9 cellular contexts compared by ENCODE assay signal in the genomic region with DNA sequence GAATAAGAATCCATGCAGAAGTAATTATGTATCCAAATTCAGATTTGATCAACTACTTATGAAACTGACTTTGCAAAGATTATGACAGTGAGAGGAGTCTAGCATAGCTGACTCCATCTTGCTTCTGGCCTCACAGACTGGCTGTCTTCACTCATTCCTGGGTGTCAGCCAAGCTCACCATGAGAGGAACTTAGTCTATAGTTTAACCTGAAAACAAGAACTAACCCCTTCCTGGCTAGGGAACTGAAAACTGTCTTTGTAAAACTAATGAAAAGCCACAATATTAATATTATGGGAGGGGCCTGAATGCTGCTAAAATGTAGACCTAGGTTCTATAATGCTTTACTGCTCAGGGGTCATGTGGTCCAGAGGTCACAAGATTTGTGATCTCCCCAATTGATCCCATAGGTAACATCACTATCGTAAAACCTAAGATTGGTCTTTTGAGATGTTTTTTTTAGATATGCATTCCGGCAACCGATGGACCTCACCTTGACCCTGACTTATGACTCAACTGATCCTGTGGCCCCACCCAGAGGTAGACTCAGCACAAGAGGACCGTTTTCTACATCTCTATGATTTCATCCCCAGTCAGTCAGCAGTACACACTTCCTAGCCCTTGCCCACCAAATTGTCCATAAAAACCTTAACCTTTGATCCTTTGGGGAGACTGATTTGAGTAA. TPM values are rescaled to one million over a fixed set of nuclear protein-coding genes. Genes with fewer than 3 reads are reported as not detected.
DNase-seq lines count a peak whose midpoint lies in the region; ATAC-seq, FAIRE-seq and TF ChIP-seq lines count a peak whose summit lies in the region.
"Had no signal": no experiment of that assay in that cellular context is flagged by ENCODE, and none has a peak within 500 bp of the region (broad histone marks: within the 10 kb centered on the region; RNA-seq: fewer than 3 reads in every experiment).

No MANE protein-coding gene starts in this region.

- peaks cover 30% of the 10 kb centered on the region for H3K4me1 ChIP-seq in A549
- H3K4me1 ChIP-seq in GM23248 (ENCODE audit: insufficient read depth) = peaks cover 6% of the 10 kb centered on the region; the same call in 1 of the 2 replicates

- no peak for TF ChIP-seq POLR2A in A549 (IDR thresholded peaks at IDR 0.05; ENCODE audit: low read length)

- CTCF ChIA-PET in A549 (lab: Yijun Ruan, JAX) = interaction anchor here (0.6 kb wide), 1 partner anchor 172 kb away, joined by 3 read pairs; no protein-coding TSS in a partner anchor

- no peak for TF ChIP-seq CTCF in A549 (IDR thresholded peaks at IDR 0.05)

- in situ Hi-C loops in GM23248 (cut with MboI) = no loop called here

- H3K79me2 ChIP-seq in GM23248 (ENCODE audit: insufficient read depth) = no peaks in the 10 kb centered on the region

- H3K9me2 ChIP-seq in GM23248 (ENCODE audit: insufficient read depth) = no peaks in the 10 kb centered on the region

- ATAC-seq in A549 (peak; percentile 67 to 69; a peak in 4 of 6 replicates), GM19372 (IDR thresholded peaks at IDR 0.05; ENCODE audit: low read depth, unreplicated experiment) (peak; percentile 77), HG03060 (IDR thresholded peaks at IDR 0.05; ENCODE audit: low read depth, unreplicated experiment) (peak; percentile 62)

- DNase-seq in A549 (ENCODE audit: low read depth in 1 of 2, low spot score in 1 of 2) = peak in 1 of 2 experiments; percentile 18
- DNase-seq in GM23248 = no peak
- DNase-seq in NCI-H446 treated with DMSO at 0.1 percent for 48 hours (lab: John Stamatoyannopoulos, UW) = no peak
- DNase-seq in EL = no peak
- no peak for DNase-seq in NCI-H748 (lab: John Stamatoyannopoulos, UW; ENCODE audit: unreplicated experiment)

- no peak overlapping the region for H3K9ac ChIP-seq in GM23248

- peak overlapping the region; percentile 14 for H3K4me2 ChIP-seq in A549
- H3K4me2 ChIP-seq in GM23248 (ENCODE audit: unreplicated experiment) = no peak overlapping the region
- H3K4me2 ChIP-seq: smooth muscle cell had no signal

- POLR2A ChIA-PET in A549 (lab: Yijun Ruan, JAX) = no interaction called here

- H4K20me1 ChIP-seq in GM23248 (ENCODE audit: insufficient read depth) = no peaks in the 10 kb centered on the region

- no peak overlapping the region for H2AFZ ChIP-seq in GM23248

- no peak for TF ChIP-seq EP300 in A549 (IDR thresholded peaks at IDR 0.05)

- no peaks in the 10 kb centered on the region for H3K36me3 ChIP-seq in GM23248 (ENCODE audit: low read depth)

- H3K27me3 ChIP-seq in GM23248 (replicated peaks; ENCODE audit: insufficient read depth) = no peaks in the 10 kb centered on the region

- no peak for FAIRE-seq in A549 (lab: Jason Lieb, UNC)

- WGBS in A549 (ENCODE audit: missing lambda C conversion rate) = 55% methylated on average over 4 of the region's 4 CpGs
- 68 to 75% methylated on average over 4 of the region's 4 CpGs for WGBS in GM23248 (ENCODE audit: low coverage in 1 of 2, low lambda C conversion rate in 2 of 2, missing lambda C conversion rate in 2 of 2), 2 experiments

- no peaks in the 10 kb centered on the region for H3F3A ChIP-seq in GM23248 (ENCODE audit: insufficient read depth)

- H3K27ac ChIP-seq in A549 (peak overlapping the region; percentile 13 to 57; a peak in 5 of 6 replicates), angular gyrus (ENCODE audit: low read depth, low read length) (peak overlapping the region; percentile 42), GM23248 (no peak overlapping the region)

- H3K4me3 ChIP-seq in A549 (no peak overlapping the region), GM23248 (no peak overlapping the region)
- H3K4me3 ChIP-seq: smooth muscle cell had no signal

- TF ChIP-seq RAD21 in A549 (conservative IDR thresholded peaks at IDR 0.05 in 1 of 2, IDR thresholded peaks at IDR 0.05 in 1 of 2) = peak; percentile 32 to 38; a peak in 3 of 5 replicates

- H3K9me3 ChIP-seq in A549 (no peaks in the 10 kb centered on the region), GM23248 (ENCODE audit: low read depth) (no peaks in the 10 kb centered on the region)

TF ChIP-seq in A549, 52 proteins besides CTCF, POLR2A, EP300 and RAD21:
- TF ChIP-seq, protein P1, sequence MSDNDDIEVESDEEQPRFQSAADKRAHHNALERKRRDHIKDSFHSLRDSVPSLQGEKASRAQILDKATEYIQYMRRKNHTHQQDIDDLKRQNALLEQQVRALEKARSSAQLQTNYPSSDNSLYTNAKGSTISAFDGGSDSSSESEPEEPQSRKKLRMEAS (IDR thresholded peaks at IDR 0.05) = 0 out of 2 replicates have a peak, but pooled peaks have one; percentile 14
- TF ChIP-seq FOXS1 (CRISPR knock-in tag; IDR thresholded peaks at IDR 0.05) (0 out of 2 replicates have a peak, but pooled peaks have one; percentile 42), POLR2AphosphoS2 (conservative IDR thresholded peaks at IDR 0.05; ENCODE audit: low read length) (no peak)
- TF ChIP-seq, protein P2, sequence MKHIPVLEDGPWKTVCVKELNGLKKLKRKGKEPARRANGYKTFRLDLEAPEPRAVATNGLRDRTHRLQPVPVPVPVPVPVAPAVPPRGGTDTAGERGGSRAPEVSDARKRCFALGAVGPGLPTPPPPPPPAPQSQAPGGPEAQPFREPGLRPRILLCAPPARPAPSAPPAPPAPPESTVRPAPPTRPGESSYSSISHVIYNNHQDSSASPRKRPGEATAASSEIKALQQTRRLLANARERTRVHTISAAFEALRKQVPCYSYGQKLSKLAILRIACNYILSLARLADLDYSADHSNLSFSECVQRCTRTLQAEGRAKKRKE (CRISPR knock-in tag; IDR thresholded peaks at IDR 0.05; ENCODE audit: low read depth) = peak; percentile 68; the same call in 1 of the 2 replicates

RNA-seq across cellular contexts. Expression of a gene that starts 55.2 kb away (rescaled TPM):
- polyA plus RNA-seq in A549 (2011; rRNA removed) (323 and 377 TPM in 2 replicates), A549 (2017; fragmentation: RNase III; extraction: RNeasy Plus Mini Kit Qiagen cat#74134 plus additional on column Dnase treatment) (215 to 313 TPM (median 303 TPM) in 3 replicates), GM23248 (2016; fragmentation: Nextera tagmentation; extraction: Ambion mirVana) (15.2 and 16.1 TPM in 2 replicates)
- polyA plus RNA-seq in A549 (2012; cell fraction: cytosol; rRNA removed) = 74.7 and 88.8 TPM in 2 replicates
- 51.7 and 61.3 TPM in 2 replicates for polyA plus RNA-seq in A549 (2012; cell fraction: nucleus; rRNA removed)
- polyA minus RNA-seq in A549 (2011; rRNA and poly(A)+ RNA removed) = 112 and 115 TPM in 2 replicates
- 6.9 and 9.4 TPM in 2 replicates for total RNA-seq in GM23248 (2014; rRNA removed; shearing (Covaris generic))
